Comparison of ENCODE assay signal across 14 cellular contexts in genomic region chr10:110490640-110491039, GRCh38. TPM values are rescaled to one million over a fixed set of nuclear protein-coding genes. Genes with fewer than 3 reads are reported as not detected.
DNase-seq lines count a peak whose midpoint lies in the region; ATAC-seq and TF ChIP-seq lines count a peak whose summit lies in the region.
"Had no signal": no experiment of that assay in that cellular context is flagged by ENCODE, and none has a peak within 500 bp of the region (broad histone marks: within the 10 kb centered on the region; RNA-seq: fewer than 3 reads in every experiment).

No MANE protein-coding gene starts in this region.

- no peak overlapping the region for H4K91ac ChIP-seq in IMR-90 (ENCODE audit: insufficient read depth, low read depth, low read length)

- no peak overlapping the region for H3K27ac Mint-ChIP-seq in WTC11
- H3K27ac Mint-ChIP-seq: CD4-positive, alpha-beta memory T cell; H9 had no signal

- no peak overlapping the region for H3K4me3 Mint-ChIP-seq in WTC11
- H3K4me3 Mint-ChIP-seq: CD4-positive, alpha-beta memory T cell; H9 had no signal

- H3K4me1 Mint-ChIP-seq in WTC11 = peaks cover 78% of the 10 kb centered on the region

- no peaks in the 10 kb centered on the region for H4K20me1 ChIP-seq in IMR-90 (ENCODE audit: insufficient read depth, low read length)

- no peak for TF ChIP-seq POLR2A in IMR-90 (IDR thresholded peaks at IDR 0.05; ENCODE audit: low read depth, low read length)

- POLR2A ChIA-PET in IMR-90 (lab: Charles Lee; ENCODE audit: unreplicated experiment) = no interaction called here
- POLR2A ChIA-PET in WTC11 (lab: Charles Lee) = no interaction called here

- TF ChIP-seq CTCF in IMR-90 (conservative IDR thresholded peaks at IDR 0.05; ENCODE audit: low read depth, low read length) = no peak
- TF ChIP-seq CTCF in WTC11 (IDR thresholded peaks at IDR 0.05) = no peak
- no peak for TF ChIP-seq CTCF in brain microvascular endothelial cell (IDR thresholded peaks at IDR 0.05; ENCODE audit: low read depth, low read length, missing control alignments)

- no peak overlapping the region for H3K27ac ChIP-seq in IMR-90 (ENCODE audit: insufficient read depth, low read length)
- H3K27ac ChIP-seq in mesendoderm (ENCODE audit: low read depth, low read length) = no peak overlapping the region
- no peak overlapping the region for H3K27ac ChIP-seq in brain microvascular endothelial cell
- H3K27ac ChIP-seq: C4-2B, GM23248 had no signal

- H2AK5ac ChIP-seq in IMR-90 (ENCODE audit: low read depth, low read length) = no peak overlapping the region
- no peak overlapping the region for H2AK5ac ChIP-seq in mesendoderm (ENCODE audit: low read length)

- H3K56ac ChIP-seq in IMR-90 (ENCODE audit: extremely low read depth, insufficient read depth, low read length) = no peak overlapping the region
- H3K56ac ChIP-seq in mesendoderm (ENCODE audit: low read length) = peak overlapping the region; percentile 56

- no peaks in the 10 kb centered on the region for H3K27me3 Mint-ChIP-seq in WTC11 (ENCODE audit: low read depth)

- BruUV-seq in IMR-90 (replicated peaks; lab: Mats Ljungman, UMichigan) = no TSS peak

- peaks cover 7 to 36% of the 10 kb centered on the region in 2 experiments; a peak in 2 of 4 replicates for H3K79me1 ChIP-seq in IMR-90 (ENCODE audit: low read depth in 1 of 2, low read length in 2 of 2)
- H3K79me1 ChIP-seq in mesendoderm (ENCODE audit: low read length) = no peaks in the 10 kb centered on the region

- H3K4me1 ChIP-seq in IMR-90 (ENCODE audit: control insufficient read depth, insufficient read depth, low read length) (peaks cover 20% of the 10 kb centered on the region), mesendoderm (ENCODE audit: control insufficient read depth, low read depth, low read length) (peaks cover 36% of the 10 kb centered on the region)
- H3K4me1 ChIP-seq: BE2C had no signal

- H3K9ac ChIP-seq in IMR-90 (ENCODE audit: low read depth, low read length) (no peak overlapping the region), mesendoderm (ENCODE audit: low read length) (no peak overlapping the region)
- H3K9ac ChIP-seq: GM23248 had no signal

- H2BK5ac ChIP-seq in IMR-90 (ENCODE audit: low read depth, low read length, poor library complexity, severe bottlenecking) (no peak overlapping the region), mesendoderm (ENCODE audit: low read length) (no peak overlapping the region)

- H3K9me3 ChIP-seq in IMR-90 (ENCODE audit: control insufficient read depth, insufficient read depth, low read length) = no peaks in the 10 kb centered on the region
- H3K9me3 ChIP-seq: BE2C had no signal

- CTCF ChIA-PET in IMR-90 (lab: Yijun Ruan, JAX) (no interaction called here), WTC11 (lab: Charles Lee) (interaction anchor here (1.4 to 1.7 kb wide), 2 partner anchors 11 to 120 kb away, joined by 3 to 4 read pairs; no protein-coding TSS in a partner anchor)

- no peak overlapping the region for H4K8ac ChIP-seq in IMR-90 (ENCODE audit: low read depth in 2 of 2, low read length in 2 of 2)
- H4K8ac ChIP-seq in mesendoderm (ENCODE audit: low read depth, low read length) = no peak overlapping the region

- H4K5ac ChIP-seq in IMR-90 (ENCODE audit: low read depth, low read length) = no peak overlapping the region
- H4K5ac ChIP-seq in mesendoderm (ENCODE audit: low read length) = no peak overlapping the region

- no peak overlapping the region for H3K14ac ChIP-seq in IMR-90 (replicated peaks; ENCODE audit: low read depth, low read length)

- no peak overlapping the region for H2BK120ac ChIP-seq in IMR-90 (ENCODE audit: low read depth, low read length)
- peak overlapping the region; percentile 80 for H2BK120ac ChIP-seq in mesendoderm (ENCODE audit: low read depth, low read length)

- no peaks in the 10 kb centered on the region for H3K79me2 ChIP-seq in mesendoderm (ENCODE audit: control insufficient read depth, insufficient read depth, low read length)

- peaks cover under 1% of the 10 kb centered on the region; the same call in 1 of the 2 replicates for H3K36me3 Mint-ChIP-seq in WTC11
- H3K36me3 Mint-ChIP-seq: CD4-positive, alpha-beta memory T cell had no signal

- H3K4me2 ChIP-seq in IMR-90 (ENCODE audit: low read depth, low read length) (no peak overlapping the region), mesendoderm (ENCODE audit: low read length) (no peak overlapping the region)

- in situ Hi-C loops in IMR-90 (cut with MboI; ENCODE audit: low sequenced_read_pairs) (no loop called here), brain microvascular endothelial cell (cut with HindIII; ENCODE audit: low pct_ligation_motif_present, low sequenced_read_pairs) (no loop called here)

- ATAC-seq in IMR-90 (ENCODE audit: low read depth) = no peak
- peak; percentile 22 for ATAC-seq in WTC11
- ATAC-seq: GM12878 had no signal

- H2BK20ac ChIP-seq in IMR-90 (ENCODE audit: low read depth, low read length) = no peak overlapping the region

- H3K23ac ChIP-seq in IMR-90 (ENCODE audit: low read depth, low read length) (no peak overlapping the region), mesendoderm (ENCODE audit: low read length) (no peak overlapping the region)

- no peak overlapping the region for H2BK15ac ChIP-seq in IMR-90 (ENCODE audit: low read depth, low read length)
- H2BK15ac ChIP-seq in mesendoderm (replicated peaks; ENCODE audit: low read depth) = no peak overlapping the region

- H3K4ac ChIP-seq in IMR-90 (ENCODE audit: low read depth, low read length) (peak overlapping the region; percentile 31; the same call in 1 of the 2 replicates), mesendoderm (ENCODE audit: low read depth, low read length) (no peak overlapping the region)

- TF ChIP-seq RAD21 in IMR-90 (IDR thresholded peaks at IDR 0.05; ENCODE audit: low read length) = no peak

- dilution Hi-C loops in IMR-90 (cut with HindIII; ENCODE audit: low sequenced_read_pairs, unreplicated experiment) = no loop called here

- intact Hi-C loops in IMR-90 (cut with micrococcal nuclease) = no loop called here

- H3K27me3 ChIP-seq in IMR-90 (ENCODE audit: control insufficient read depth, insufficient read depth, low read length) = no peaks in the 10 kb centered on the region
- no peaks in the 10 kb centered on the region for H3K27me3 ChIP-seq in mesendoderm (ENCODE audit: insufficient read depth, low read length, poor library complexity)
- no peaks in the 10 kb centered on the region for H3K27me3 ChIP-seq in brain microvascular endothelial cell (replicated peaks)
- H3K27me3 ChIP-seq: BE2C had no signal

- no peak overlapping the region for H2AK9ac ChIP-seq in IMR-90 (replicated peaks; ENCODE audit: low read depth, low read length, poor library complexity)

- no peak overlapping the region for H3K4me3 ChIP-seq in IMR-90 (ENCODE audit: insufficient read depth, low read depth, low read length)
- no peak overlapping the region for H3K4me3 ChIP-seq in mesendoderm (ENCODE audit: low read length)
- H3K4me3 ChIP-seq in brain microvascular endothelial cell (ENCODE audit: low read depth, low read length) = no peak overlapping the region
- H3K4me3 ChIP-seq: GM12878, GM23248 had no signal

- H3K36me3 ChIP-seq in IMR-90 (ENCODE audit: control insufficient read depth, insufficient read depth, low read length) = no peaks in the 10 kb centered on the region
- no peaks in the 10 kb centered on the region for H3K36me3 ChIP-seq in mesendoderm (ENCODE audit: control insufficient read depth, insufficient read depth, low read length)
- H3K36me3 ChIP-seq in brain microvascular endothelial cell (replicated peaks) = no peaks in the 10 kb centered on the region
- H3K36me3 ChIP-seq: BE2C had no signal

- no peaks in the 10 kb centered on the region for H3K9me3 Mint-ChIP-seq in WTC11
- H3K9me3 Mint-ChIP-seq: H9 had no signal

- H3K18ac ChIP-seq in IMR-90 (ENCODE audit: low read depth, low read length) = no peak overlapping the region
- H3K18ac ChIP-seq in mesendoderm (ENCODE audit: low read length) = no peak overlapping the region

- WGBS in IMR-90 (ENCODE audit: extremely low coverage in 2 of 2, insufficient read length in 1 of 2), 2 experiments = no CpG with 5 or more reads among the region's 4 CpGs
- WGBS in mesendoderm (ENCODE audit: extremely low coverage, insufficient coverage, low lambda C conversion rate) = no CpG with 5 or more reads among the region's 4 CpGs

- no peak overlapping the region for H2AFZ ChIP-seq in IMR-90 (replicated peaks; ENCODE audit: low read length, poor library complexity)
- H2AFZ ChIP-seq: GM23248 had no signal

- DNase-seq in IMR-90 (no peak), WTC11 (ENCODE audit: low spot score) (no peak), mesendoderm (no peak), brain microvascular endothelial cell (no peak), NCI-H345 treated with DMSO at 0.1 percent for 48 hours (lab: John Stamatoyannopoulos, UW; ENCODE audit: unreplicated experiment) (no peak), NCI-H2196 (lab: John Stamatoyannopoulos, UW; ENCODE audit: unreplicated experiment) (no peak), NCI-H82 treated with DMSO at 0.1 percent for 48 hours (lab: John Stamatoyannopoulos, UW; ENCODE audit: unreplicated experiment) (no peak)
- DNase-seq: BE2C; CD4-positive, alpha-beta memory T cell; DMS79; H9 had no signal

- peaks cover 19% of the 10 kb centered on the region for H3K9me1 ChIP-seq in IMR-90 (ENCODE audit: insufficient read depth, low read length)

TF ChIP-seq in IMR-90, 13 proteins besides CTCF, POLR2A, EP300 and RAD21 (continues in another document):
- no peak for TF ChIP-seq BHLHE40 (IDR thresholded peaks at IDR 0.05; ENCODE audit: low read depth, low read length)
- TF ChIP-seq MAZ (IDR thresholded peaks at IDR 0.05; ENCODE audit: borderline replicate concordance, low read depth, low read length) = no peak
- TF ChIP-seq RFX5 (IDR thresholded peaks at IDR 0.05; ENCODE audit: low read depth, low read length) = no peak
- TF ChIP-seq MAFK (IDR thresholded peaks at IDR 0.05; ENCODE audit: low read depth, low read length) = no peak
- no peak for TF ChIP-seq NFE2L2 (IDR thresholded peaks at IDR 0.05; ENCODE audit: low read depth, low read length)
- no peak for TF ChIP-seq CEBPB (IDR thresholded peaks at IDR 0.05; ENCODE audit: low read depth, low read length)

RNA-seq across cellular contexts. Expression of gene DUSP5, which starts 7.1 kb away (rescaled TPM):
- 42.1 and 55.3 TPM in 2 replicates for total RNA-seq in IMR-90 (2012; rRNA removed)
- polyA plus RNA-seq in IMR-90 (2012; rRNA removed) = 48.1 and 61.5 TPM in 2 replicates
- polyA plus RNA-seq in IMR-90 (2012; cell fraction: cytosol; rRNA removed) = 39.0 and 110 TPM in 2 replicates
- polyA plus RNA-seq in IMR-90 (2012; cell fraction: nucleus; rRNA removed; ENCODE audit: low replicate concordance) = 239 and 414 TPM in 2 replicates
- 31.4 to 55.1 TPM (median 33.1 TPM) in 3 replicates for total RNA-seq in WTC11 (2021)
- 52.5 TPM for polyA plus RNA-seq in mesendoderm (2013, experiment 1 of 2)
- 50.7 TPM for polyA plus RNA-seq in mesendoderm (2013, experiment 2 of 2)
